16 cellular contexts compared by ENCODE assay signal in genomic region chr21:38922474-38922873, GRCh38.
DNase-seq lines count a peak whose midpoint lies in the region; ATAC-seq and TF ChIP-seq lines count a peak whose summit lies in the region.
"Had no signal": no experiment of that assay in that cellular context is flagged by ENCODE, and none has a peak within 500 bp of the region (broad histone marks: within the 10 kb centered on the region; RNA-seq: fewer than 3 reads in every experiment).

No MANE protein-coding gene starts in this region.

- TF ChIP-seq CTCF in esophagus squamous epithelium (IDR thresholded peaks at IDR 0.05) (no peak), sigmoid colon (IDR thresholded peaks at IDR 0.05) (no peak), dorsolateral prefrontal cortex (IDR thresholded peaks at IDR 0.05 in 54 of 56, conservative IDR thresholded peaks at IDR 0.05 in 2 of 56; ENCODE audit: low read depth in 1 of 56, partially characterized antibody in 56 of 56) (no peak)

- H3K4me3 ChIP-seq in esophagus squamous epithelium (no peak overlapping the region), sigmoid colon (no peak overlapping the region), dorsolateral prefrontal cortex (no peak overlapping the region)
- H3K4me3 ChIP-seq: HAP-1 had no signal

- intact Hi-C loops in esophagus squamous epithelium (cut with DNase I) = loop anchor here (10.0 kb wide), 1 partner anchor 62 kb away; no protein-coding TSS in a partner anchor
- intact Hi-C loops in sigmoid colon (cut with DNase I) = no loop called here
- intact Hi-C loops in dorsolateral prefrontal cortex (cut with DNase I) = loop anchor here in 1 of 2 donors (5.0 kb wide), 1 partner anchor 190 kb away; no protein-coding TSS in a partner anchor

- DNase-seq in esophagus squamous epithelium (lab: John Stamatoyannopoulos, UW) (no peak), sigmoid colon (no peak), dorsolateral prefrontal cortex (no peak)
- DNase-seq: ACHN; CD8-positive, alpha-beta T cell; COR-L47; DMS153; DMS79 treated with DMSO at 0.1 percent for 48 hours; HFFc6; KG1 had no signal

- no peaks in the 10 kb centered on the region for H3K9me3 ChIP-seq in KOPT-K1 (ENCODE audit: insufficient read depth, low read length, poor library complexity, severe bottlenecking)
- H3K9me3 ChIP-seq in esophagus squamous epithelium = no peaks in the 10 kb centered on the region
- no peaks in the 10 kb centered on the region for H3K9me3 ChIP-seq in sigmoid colon

- 95 to 97% methylated on average over 4 of the region's 4 CpGs for WGBS in esophagus squamous epithelium, 2 donors
- 29 to 73% methylated on average over 4 of the region's 4 CpGs for WGBS in sigmoid colon, 2 donors

- H3K36me3 ChIP-seq in KOPT-K1 (ENCODE audit: insufficient read depth, low read length) (no peaks in the 10 kb centered on the region), esophagus squamous epithelium (no peaks in the 10 kb centered on the region), sigmoid colon (no peaks in the 10 kb centered on the region)
- H3K36me3 ChIP-seq: HAP-1 had no signal

- H3K4me1 ChIP-seq in esophagus squamous epithelium (peaks cover 11 to 59% (median 25%) of the 10 kb centered on the region in 3 donors), sigmoid colon (peaks cover 0 to 35% (median 34%) of the 10 kb centered on the region in 4 donors)
- H3K4me1 ChIP-seq: HAP-1 had no signal

- H3K27me3 ChIP-seq in esophagus squamous epithelium (no peaks in the 10 kb centered on the region), sigmoid colon (no peaks in the 10 kb centered on the region), dorsolateral prefrontal cortex (no peaks in the 10 kb centered on the region)

- H3K27ac ChIP-seq in KOPT-K1 (ENCODE audit: low read depth, low read length, poor library complexity, severe bottlenecking) = peak overlapping the region; percentile 35
- H3K27ac ChIP-seq in esophagus squamous epithelium = peak overlapping the region in 3 of 4 donors; percentile 56 to 82 (median 80)
- peak overlapping the region in 3 of 4 donors; percentile 60 to 74 (median 73) for H3K27ac ChIP-seq in sigmoid colon
- H3K27ac ChIP-seq in dorsolateral prefrontal cortex = no peak overlapping the region
- H3K27ac ChIP-seq: C4-2B had no signal

- TF ChIP-seq EP300 in sigmoid colon (IDR thresholded peaks at IDR 0.05) = no peak

- no peak for TF ChIP-seq POLR2A in esophagus squamous epithelium (IDR thresholded peaks at IDR 0.05)
- TF ChIP-seq POLR2A in sigmoid colon (IDR thresholded peaks at IDR 0.05) = no peak

- ATAC-seq in GM18867 (IDR thresholded peaks at IDR 0.05; ENCODE audit: unreplicated experiment) = no peak
- ATAC-seq in HG02588 (IDR thresholded peaks at IDR 0.05; ENCODE audit: unreplicated experiment) = no peak
- ATAC-seq in GM19328 (IDR thresholded peaks at IDR 0.05; ENCODE audit: unreplicated experiment) = no peak
- ATAC-seq: CD8-positive, alpha-beta T cell had no signal

Comparison
In these comparisons a context has a peak if more than half of its experiments do, and no peak if none do; other contexts are left out.
1. H3K27ac ChIP-seq: peak in KOPT-K1 (single experiment), esophagus squamous epithelium (3 of 4) and sigmoid colon (3 of 4); none in dorsolateral prefrontal cortex (0 of 59).